Comparison of ENCODE assay signal across 23 cellular contexts in the genomic region with DNA sequence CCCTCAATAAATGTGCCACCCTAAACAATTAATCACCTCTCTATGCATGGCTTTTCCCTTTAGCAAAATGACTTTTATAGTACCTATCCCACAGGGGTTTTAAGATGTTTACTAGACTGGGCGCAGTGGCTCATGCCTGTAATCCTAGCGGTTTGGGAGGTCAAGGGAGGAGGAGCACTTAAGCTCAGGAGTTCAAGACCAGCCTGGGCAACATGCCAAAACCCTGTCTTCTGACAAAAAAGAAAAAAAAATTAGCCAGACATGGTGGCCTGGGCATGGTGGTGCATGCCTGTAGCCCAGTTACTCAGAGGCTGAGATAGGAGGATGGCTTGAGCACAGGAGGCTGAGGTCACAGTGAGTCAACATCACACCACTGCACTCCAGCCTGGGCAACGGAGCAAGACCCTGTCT. TPM values are rescaled to one million over a fixed set of nuclear protein-coding genes. Genes with fewer than 3 reads are reported as not detected.
DNase-seq lines count a peak whose midpoint lies in the region; ATAC-seq and TF ChIP-seq lines count a peak whose summit lies in the region.
"Had no signal": no experiment of that assay in that cellular context is flagged by ENCODE, and none has a peak within 500 bp of the region (broad histone marks: within the 10 kb centered on the region; RNA-seq: fewer than 3 reads in every experiment).

No MANE protein-coding gene starts in this region.

- WGBS in esophagus muscularis mucosa = 76% methylated on average over 3 of the region's 3 CpGs

- H3K27me3 ChIP-seq in esophagus muscularis mucosa = no peaks in the 10 kb centered on the region
- H3K27me3 ChIP-seq: ascending aorta, testis had no signal

- TF ChIP-seq EP300 in esophagus muscularis mucosa (IDR thresholded peaks at IDR 0.05) = no peak

- no peak for TF ChIP-seq POLR2A in esophagus muscularis mucosa (IDR thresholded peaks at IDR 0.05; ENCODE audit: low read depth)

- no peak for TF ChIP-seq CTCF in esophagus muscularis mucosa (IDR thresholded peaks at IDR 0.05)

- no peak overlapping the region for H3K27ac ChIP-seq in esophagus muscularis mucosa (replicated peaks in 1 of 4)
- H3K27ac ChIP-seq: ascending aorta, testis had no signal

- H3K4me1 ChIP-seq in esophagus muscularis mucosa = peaks cover 4 to 9% (median 7%) of the 10 kb centered on the region in 4 donors
- H3K4me1 ChIP-seq: testis had no signal

- ATAC-seq in HG02588 (IDR thresholded peaks at IDR 0.05; ENCODE audit: unreplicated experiment) = no peak
- ATAC-seq: activated CD8-positive, alpha-beta T cell treated with anti-CD3 and anti-CD28 coated beads for 36 hours; effector memory CD8-positive, alpha-beta T cell had no signal

- DNase-seq in ACHN = peak; percentile 69
- DNase-seq in HK-2 (ENCODE audit: unreplicated experiment) = peak; percentile 67
- DNase-seq in RPMI7951 (ENCODE audit: low read depth) = peak; percentile 28
- DNase-seq in esophagus muscularis mucosa (ENCODE audit: extremely low spot score) = peak; percentile 84
- no peak for DNase-seq in NCI-H2081 (lab: John Stamatoyannopoulos, UW)
- no peak for DNase-seq in GDM1 (lab: John Stamatoyannopoulos, UW)
- DNase-seq in dermis blood vessel endothelial cell = no peak
- DNase-seq: activated CD4-positive, CD25-positive, alpha-beta regulatory T cell; activated CD8-positive, alpha-beta T cell treated with anti-CD3 and anti-CD28 coated beads for 36 hours; activated naive CD4-positive, alpha-beta T cell treated with Interleukin-2 at 50 U/mL for 16 hours; activated T-cell treated with anti-CD3 and anti-CD28 coated beads, Interleukin-2, amount 50 U/mL, for 1 hour; CD4-positive, alpha-beta T cell; cerebellar nuclear complex; DMS79 treated with DMSO at 0.1 percent for 48 hours; effector memory CD8-positive, alpha-beta T cell; HFFc6; immature natural killer cell; NCI-H1694 treated with DMSO at 0.1 percent for 48 hours; NCI-H446; SHP77 treated with DMSO at 0.1 percent for 48 hours; testis had no signal

- in situ Hi-C loops in ACHN (cut with HindIII; ENCODE audit: low pct_ligation_motif_present, low pct_unique_long_range_greater_than_20kb, low sequenced_read_pairs) = no loop called here

- H3K36me3 ChIP-seq in esophagus muscularis mucosa = no peaks in the 10 kb centered on the region
- H3K36me3 ChIP-seq: ascending aorta had no signal

- intact Hi-C loops in esophagus muscularis mucosa (cut with DNase I) = no loop called here

- H3K4me3 ChIP-seq in esophagus muscularis mucosa = no peak overlapping the region
- H3K4me3 ChIP-seq: ascending aorta, testis had no signal

- no peaks in the 10 kb centered on the region for H3K9me3 ChIP-seq in esophagus muscularis mucosa
- H3K9me3 ChIP-seq: ascending aorta, testis had no signal

RNA-seq across cellular contexts. Expression of gene SH3TC2, which starts 13.5 kb away (rescaled TPM):
- total RNA-seq in RPMI7951 (2014; rRNA removed; shearing (Covaris generic)) = 9.3 and 13.0 TPM in 2 replicates
- total RNA-seq in esophagus muscularis mucosa = 1 to 10 TPM in 3 of 4 donors, under 1 TPM in 1; 0.84 to 2.4 (median 1.7) TPM
- total RNA-seq in dermis blood vessel endothelial cell = 18.0 and 60.6 TPM in 2 replicates
- total RNA-seq: activated CD8-positive, alpha-beta T cell treated with anti-CD3 and anti-CD28 coated beads for 36 hours; CD4-positive, alpha-beta T cell had no signal

Comparison
In these comparisons a context has a peak if more than half of its experiments do, and no peak if none do; other contexts are left out.
1. DNase-seq: peak in ACHN (single experiment), HK-2 (single experiment), RPMI7951 (single experiment) and esophagus muscularis mucosa (single experiment); none in NCI-H2081 (0 of 2), GDM1 (single experiment) and dermis blood vessel endothelial cell (single experiment).